In genomic region chr13:47665041-47665440, GRCh38 we compare ENCODE assay signal across 1 cellular context.
TF ChIP-seq lines count a peak whose summit lies in the region.

No MANE protein-coding gene starts in this region.

TF ChIP-seq in GM23338, 12 proteins besides CTCF, POLR2A, EP300 and RAD21 (continued from another document):
- TF ChIP-seq, protein P1, sequence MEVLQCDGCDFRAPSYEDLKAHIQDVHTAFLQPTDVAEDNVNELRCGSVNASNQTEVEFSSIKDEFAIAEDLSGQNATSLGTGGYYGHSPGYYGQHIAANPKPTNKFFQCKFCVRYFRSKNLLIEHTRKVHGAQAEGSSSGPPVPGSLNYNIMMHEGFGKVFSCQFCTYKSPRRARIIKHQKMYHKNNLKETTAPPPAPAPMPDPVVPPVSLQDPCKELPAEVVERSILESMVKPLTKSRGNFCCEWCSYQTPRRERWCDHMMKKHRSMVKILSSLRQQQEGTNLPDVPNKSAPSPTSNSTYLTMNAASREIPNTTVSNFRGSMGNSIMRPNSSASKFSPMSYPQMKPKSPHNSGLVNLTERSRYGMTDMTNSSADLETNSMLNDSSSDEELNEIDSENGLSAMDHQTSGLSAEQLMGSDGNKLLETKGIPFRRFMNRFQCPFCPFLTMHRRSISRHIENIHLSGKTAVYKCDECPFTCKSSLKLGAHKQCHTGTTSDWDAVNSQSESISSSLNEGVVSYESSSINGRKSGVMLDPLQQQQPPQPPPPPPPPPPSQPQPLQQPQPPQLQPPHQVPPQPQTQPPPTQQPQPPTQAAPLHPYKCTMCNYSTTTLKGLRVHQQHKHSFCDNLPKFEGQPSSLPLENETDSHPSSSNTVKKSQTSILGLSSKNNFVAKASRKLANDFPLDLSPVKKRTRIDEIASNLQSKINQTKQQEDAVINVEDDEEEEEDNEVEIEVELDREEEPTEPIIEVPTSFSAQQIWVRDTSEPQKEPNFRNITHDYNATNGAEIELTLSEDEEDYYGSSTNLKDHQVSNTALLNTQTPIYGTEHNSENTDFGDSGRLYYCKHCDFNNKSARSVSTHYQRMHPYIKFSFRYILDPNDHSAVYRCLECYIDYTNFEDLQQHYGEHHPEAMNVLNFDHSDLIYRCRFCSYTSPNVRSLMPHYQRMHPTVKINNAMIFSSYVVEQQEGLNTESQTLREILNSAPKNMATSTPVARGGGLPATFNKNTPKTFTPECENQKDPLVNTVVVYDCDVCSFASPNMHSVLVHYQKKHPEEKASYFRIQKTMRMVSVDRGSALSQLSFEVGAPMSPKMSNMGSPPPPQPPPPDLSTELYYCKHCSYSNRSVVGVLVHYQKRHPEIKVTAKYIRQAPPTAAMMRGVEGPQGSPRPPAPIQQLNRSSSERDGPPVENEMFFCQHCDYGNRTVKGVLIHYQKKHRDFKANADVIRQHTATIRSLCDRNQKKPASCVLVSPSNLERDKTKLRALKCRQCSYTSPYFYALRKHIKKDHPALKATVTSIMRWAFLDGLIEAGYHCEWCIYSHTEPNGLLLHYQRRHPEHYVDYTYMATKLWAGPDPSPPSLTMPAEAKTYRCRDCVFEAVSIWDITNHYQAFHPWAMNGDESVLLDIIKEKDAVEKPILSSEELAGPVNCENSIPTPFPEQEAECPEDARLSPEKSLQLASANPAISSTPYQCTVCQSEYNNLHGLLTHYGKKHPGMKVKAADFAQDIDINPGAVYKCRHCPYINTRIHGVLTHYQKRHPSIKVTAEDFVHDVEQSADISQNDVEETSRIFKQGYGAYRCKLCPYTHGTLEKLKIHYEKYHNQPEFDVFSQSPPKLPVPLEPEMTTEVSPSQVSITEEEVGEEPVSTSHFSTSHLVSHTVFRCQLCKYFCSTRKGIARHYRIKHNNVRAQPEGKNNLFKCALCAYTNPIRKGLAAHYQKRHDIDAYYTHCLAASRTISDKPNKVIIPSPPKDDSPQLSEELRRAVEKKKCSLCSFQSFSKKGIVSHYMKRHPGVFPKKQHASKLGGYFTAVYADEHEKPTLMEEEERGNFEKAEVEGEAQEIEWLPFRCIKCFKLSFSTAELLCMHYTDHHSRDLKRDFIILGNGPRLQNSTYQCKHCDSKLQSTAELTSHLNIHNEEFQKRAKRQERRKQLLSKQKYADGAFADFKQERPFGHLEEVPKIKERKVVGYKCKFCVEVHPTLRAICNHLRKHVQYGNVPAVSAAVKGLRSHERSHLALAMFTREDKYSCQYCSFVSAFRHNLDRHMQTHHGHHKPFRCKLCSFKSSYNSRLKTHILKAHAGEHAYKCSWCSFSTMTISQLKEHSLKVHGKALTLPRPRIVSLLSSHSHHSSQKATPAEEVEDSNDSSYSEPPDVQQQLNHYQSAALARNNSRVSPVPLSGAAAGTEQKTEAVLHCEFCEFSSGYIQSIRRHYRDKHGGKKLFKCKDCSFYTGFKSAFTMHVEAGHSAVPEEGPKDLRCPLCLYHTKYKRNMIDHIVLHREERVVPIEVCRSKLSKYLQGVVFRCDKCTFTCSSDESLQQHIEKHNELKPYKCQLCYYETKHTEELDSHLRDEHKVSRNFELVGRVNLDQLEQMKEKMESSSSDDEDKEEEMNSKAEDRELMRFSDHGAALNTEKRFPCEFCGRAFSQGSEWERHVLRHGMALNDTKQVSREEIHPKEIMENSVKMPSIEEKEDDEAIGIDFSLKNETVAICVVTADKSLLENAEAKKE (CRISPR knock-in tag; IDR thresholded peaks at IDR 0.05), result no peak
- TF ChIP-seq ZNF114 (CRISPR knock-in tag; IDR thresholded peaks at IDR 0.05) (no peak), CREB1 (CRISPR knock-in tag; IDR thresholded peaks at IDR 0.05; ENCODE audit: low read depth) (no peak), JUNB (IDR thresholded peaks at IDR 0.05; ENCODE audit: unreplicated experiment) (no peak), NANOG (IDR thresholded peaks at IDR 0.05; ENCODE audit: borderline replicate concordance) (no peak)
